ENCODE assay signal across 13 cellular contexts in the genomic region with DNA sequence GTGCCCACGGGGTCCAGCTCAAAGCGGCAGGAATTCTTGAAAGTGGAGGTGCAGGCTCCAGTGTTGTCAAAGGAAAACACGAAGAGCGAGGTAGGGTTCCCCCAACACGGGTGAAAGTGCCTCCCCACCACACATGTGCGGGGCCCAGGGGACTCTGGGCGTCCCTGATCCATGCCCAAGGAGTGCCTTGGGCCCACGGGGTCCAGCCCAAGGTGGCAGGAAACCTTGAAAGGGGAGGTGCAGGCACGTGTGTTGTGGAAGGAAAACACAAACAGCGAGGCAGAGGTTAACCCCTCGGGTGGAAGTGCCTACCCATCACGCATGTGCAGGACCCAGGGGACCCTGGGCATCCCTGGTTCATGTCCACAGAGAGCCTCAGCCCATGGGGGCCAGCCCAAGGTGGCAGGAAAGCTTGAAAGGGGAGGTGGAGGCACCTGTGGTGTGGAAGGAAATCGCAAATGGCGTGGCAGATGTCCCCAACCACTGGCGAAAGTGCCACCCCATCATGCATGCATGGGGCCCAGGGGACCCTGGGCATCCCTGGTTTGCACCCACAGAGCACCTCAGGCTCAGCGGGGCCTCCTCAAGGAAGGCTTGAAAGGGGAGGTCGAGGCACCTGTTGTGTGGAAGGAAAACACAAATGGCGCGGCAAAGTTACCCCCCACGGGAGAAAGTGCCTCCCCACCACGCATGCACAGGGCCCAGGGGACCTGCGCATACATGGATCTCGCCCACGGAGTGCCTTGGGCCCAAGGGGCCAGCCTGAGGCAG.
"Had no signal": no experiment of that assay in that cellular context is flagged by ENCODE, and none has a peak within 500 bp of the region (broad histone marks: within the 10 kb centered on the region; RNA-seq: fewer than 3 reads in every experiment).

No MANE protein-coding gene starts in this region.

- H3K4me3 Mint-ChIP-seq: activated CD4-positive, alpha-beta memory T cell treated with anti-CD3 and anti-CD28 coated beads, Interleukin-2, amount 10 ng/mL, durations not matched to agents 7 days and 5 days; brain; immature natural killer cell had no signal

- H3K27me3 Mint-ChIP-seq: activated CD4-positive, alpha-beta memory T cell treated with anti-CD3 and anti-CD28 coated beads, Interleukin-2, amount 10 ng/mL, durations not matched to agents 7 days and 5 days; brain had no signal

- DNase-seq: activated CD4-positive, alpha-beta memory T cell treated with anti-CD3 and anti-CD28 coated beads, Interleukin-2, amount 10 ng/mL, durations not matched to agents 7 days and 5 days; activated CD8-positive, alpha-beta memory T cell treated with anti-CD3 and anti-CD28 coated beads, Interleukin-2, amount 50 U/mL, for 4 hours; amniotic stem cell; cerebellar nuclear complex; glutamatergic neuron; immature natural killer cell; mesendoderm; SIG-M5; stomach; thyroid gland had no signal

- H3K27ac Mint-ChIP-seq: activated CD4-positive, alpha-beta memory T cell treated with anti-CD3 and anti-CD28 coated beads, Interleukin-2, amount 10 ng/mL, durations not matched to agents 7 days and 5 days; activated naive CD4-positive, alpha-beta T cell treated with anti-CD3 and anti-CD28 coated beads, Interleukin-2, amount 50 U/mL, for 72 hours; brain; immature natural killer cell had no signal

- FAIRE-seq: endometrium had no signal

- H3K4me1 Mint-ChIP-seq: activated CD4-positive, alpha-beta memory T cell treated with anti-CD3 and anti-CD28 coated beads, Interleukin-2, amount 10 ng/mL, durations not matched to agents 7 days and 5 days; brain; immature natural killer cell had no signal

- H3K36me3 Mint-ChIP-seq: brain, immature natural killer cell had no signal
